ENCODE assay signal across 9 cellular contexts in the genomic region with DNA sequence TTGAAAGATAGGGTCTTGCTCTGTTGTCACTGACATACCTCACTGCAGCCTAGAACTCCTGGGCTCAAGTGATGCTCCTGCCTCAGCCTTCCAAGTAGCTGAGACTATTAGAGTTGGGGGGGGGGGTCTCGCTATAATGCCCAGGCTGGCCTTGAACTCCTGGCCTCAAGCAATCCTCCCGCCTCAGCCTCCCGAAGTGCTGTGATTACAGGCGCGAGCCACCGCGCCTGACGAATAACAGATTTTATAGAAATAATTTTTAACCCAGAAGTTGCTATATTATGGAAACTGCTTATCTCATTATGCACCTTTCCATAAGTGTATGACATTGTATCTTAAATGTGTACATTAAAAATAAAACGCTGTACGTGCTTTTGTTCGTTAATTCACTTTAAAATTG. TPM values are rescaled to one million over a fixed set of nuclear protein-coding genes. Genes with fewer than 3 reads are reported as not detected.
DNase-seq lines count a peak whose midpoint lies in the region; ATAC-seq and TF ChIP-seq lines count a peak whose summit lies in the region.
"Had no signal": no experiment of that assay in that cellular context is flagged by ENCODE, and none has a peak within 500 bp of the region (broad histone marks: within the 10 kb centered on the region; RNA-seq: fewer than 3 reads in every experiment).

No MANE protein-coding gene starts in this region.

- peak overlapping the region; percentile 97 for H3K27ac Mint-ChIP-seq in T-helper 17 cell

- H3K4me3 ChIP-seq in GM12875 (ENCODE audit: low read depth, low read length): peak overlapping the region; percentile 87
- peak overlapping the region; percentile 89 for H3K4me3 ChIP-seq in fibroblast of villous mesenchyme (ENCODE audit: low read depth, low read length)
- peak overlapping the region; percentile 74 for H3K4me3 ChIP-seq in skeletal muscle cell (ENCODE audit: low read depth, low read length)

- peak overlapping the region; percentile 96 for H3K4me3 Mint-ChIP-seq in T-helper 17 cell

- no peaks in the 10 kb centered on the region for H3K9me3 ChIP-seq in T-helper 17 cell (ENCODE audit: control insufficient read depth, low read length, poor library complexity, severe bottlenecking)

- peaks cover 3% of the 10 kb centered on the region for H3K36me3 Mint-ChIP-seq in T-helper 17 cell (ENCODE audit: low read depth)

- peaks cover 5% of the 10 kb centered on the region for H3K27me3 Mint-ChIP-seq in T-helper 17 cell

- TF ChIP-seq CTCF in GM12875 (IDR thresholded peaks at IDR 0.05; ENCODE audit: borderline replicate concordance, insufficient read depth, low read depth, low read length) (no peak), fibroblast of villous mesenchyme (IDR thresholded peaks at IDR 0.05; ENCODE audit: insufficient read depth, low read depth, low read length) (no peak)

- H3K4me1 Mint-ChIP-seq in T-helper 17 cell: peaks cover 27% of the 10 kb centered on the region

- DNase-seq in T-helper 17 cell (no peak), fibroblast of villous mesenchyme (ENCODE audit: low read depth) (no peak), skeletal muscle cell (ENCODE audit: low read depth) (no peak), NCI-H2107 treated with DMSO at 0.1 percent for 48 hours (lab: John Stamatoyannopoulos, UW; ENCODE audit: unreplicated experiment) (no peak), NCI-H2029 (lab: John Stamatoyannopoulos, UW) (no peak)
- DNase-seq in stimulated activated CD4-positive, alpha-beta T cell treated with anti-CD3 and anti-CD28 coated beads, Interleukin-4, amount 100 ng/mL, for 4 hours: no peak
- DNase-seq: activated CD4-positive, alpha-beta T cell treated with anti-CD3 and anti-CD28 coated beads, Interleukin-2, amount 50 U/mL, for 1 hour had no signal

- ATAC-seq in T-helper 17 cell (no peak), GM21529 (IDR thresholded peaks at IDR 0.05; ENCODE audit: unreplicated experiment) (no peak)

RNA-seq across cellular contexts. Expression of a gene that starts 0.8 kb away (rescaled TPM):
- total RNA-seq in T-helper 17 cell (1 to 10 TPM; 4.4 to 5.3 TPM), fibroblast of villous mesenchyme (9.3 and 16.8 TPM in 2 replicates)

RNA-seq across cellular contexts. Expression of a gene that starts 54.7 kb away (rescaled TPM):
- 100 to 1,000 TPM; 137 to 149 TPM for total RNA-seq in T-helper 17 cell
- total RNA-seq in fibroblast of villous mesenchyme: 99.2 and 135 TPM in 2 replicates

RNA-seq across cellular contexts. Expression of a gene that starts 55.7 kb away (rescaled TPM):
- 10 to 100 TPM; 24.9 to 26.4 TPM for total RNA-seq in T-helper 17 cell
- total RNA-seq in fibroblast of villous mesenchyme: 13.2 and 18.6 TPM in 2 replicates
